In the genomic region with DNA sequence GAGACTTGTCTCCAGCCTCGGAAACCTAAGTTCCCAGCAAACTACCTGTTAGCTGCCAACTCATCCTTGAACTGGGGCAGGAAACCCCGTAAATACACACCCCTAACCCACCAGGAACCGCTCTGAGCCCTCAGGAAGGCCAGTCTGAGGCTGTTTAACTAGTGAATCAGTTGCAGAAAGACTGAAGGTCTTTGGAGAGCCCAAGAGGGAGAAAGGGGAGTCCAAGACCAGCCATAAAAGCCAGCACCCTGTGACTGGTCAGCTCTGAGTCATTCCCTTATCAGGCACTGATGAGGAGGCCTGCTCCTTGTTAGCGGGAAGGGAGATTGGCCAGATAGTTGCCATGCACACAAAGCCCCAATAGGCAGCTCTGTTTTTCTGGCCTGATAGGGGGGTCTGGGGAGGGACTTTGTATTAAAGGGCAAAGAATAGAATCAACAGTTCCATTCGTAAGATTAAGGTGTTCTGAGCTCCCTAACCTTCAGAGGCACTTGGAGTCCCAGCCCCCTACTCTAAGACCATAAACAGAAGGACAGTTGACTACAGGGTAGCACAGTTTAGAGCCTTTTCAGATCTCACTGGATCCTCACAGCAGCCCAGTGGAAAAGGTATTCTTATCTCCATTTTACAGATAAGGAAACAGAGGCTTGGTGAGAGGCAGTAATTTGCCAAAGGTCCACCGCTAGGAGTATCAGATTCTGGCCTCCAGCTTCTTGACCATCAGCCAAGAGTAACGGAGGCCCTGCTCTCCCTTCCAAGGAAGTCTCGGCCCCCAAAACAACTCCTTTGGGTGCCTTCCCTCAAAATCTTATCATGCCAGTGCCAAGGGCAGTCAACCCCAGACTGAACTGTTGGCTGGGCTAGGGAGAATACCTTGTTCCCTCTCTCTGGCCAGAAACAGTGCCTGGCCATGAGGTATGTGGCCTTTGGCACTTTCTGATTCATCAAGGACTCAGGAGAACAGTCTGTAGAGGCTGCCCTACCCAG, we compare ENCODE assay signal across 9 cellular contexts. TPM values are rescaled to one million over a fixed set of nuclear protein-coding genes. Genes with fewer than 3 reads are reported as not detected.
DNase-seq lines count a peak whose midpoint lies in the region; ATAC-seq and TF ChIP-seq lines count a peak whose summit lies in the region.
"Had no signal": no experiment of that assay in that cellular context is flagged by ENCODE, and none has a peak within 500 bp of the region (broad histone marks: within the 10 kb centered on the region; RNA-seq: fewer than 3 reads in every experiment).

No MANE protein-coding gene starts in this region.

- peak; percentile 97 for DNase-seq in ACHN
- peak in 71 of 76 experiments; percentile 11 to 93 (median 70) for DNase-seq in HUDEP-2 (lab: John Stamatoyannopoulos, UW; ENCODE audit: unreplicated experiment in 76 of 76)
- peak; percentile 62 for DNase-seq in MCF 10A (ENCODE audit: unreplicated experiment)
- peak; percentile 98 for DNase-seq in mesendoderm
- DNase-seq in putamen (ENCODE audit: low spot score) = no peak
- DNase-seq in retina = no peak
- DNase-seq in NCI-H2029 treated with DMSO at 0.1 percent for 48 hours (lab: John Stamatoyannopoulos, UW) = no peak

- H3K4me2 ChIP-seq in mesendoderm (ENCODE audit: low read length) = no peak overlapping the region

- POLR2A ChIA-PET in MCF 10A (lab: Yijun Ruan, JAX) = interaction anchor here (0.6 to 2.5 kb wide), 4 partner anchors 8 to 18 kb away, joined by 3 to 9 read pairs (median 6); partner anchors contain the start of gene KRT15

- H3K27me3 ChIP-seq in mesendoderm (ENCODE audit: insufficient read depth, low read length, poor library complexity) = no peaks in the 10 kb centered on the region

- WGBS in mesendoderm (ENCODE audit: extremely low coverage, insufficient coverage, low lambda C conversion rate) = no CpG with 5 or more reads among the region's 8 CpGs

- TF ChIP-seq CTCF in MCF 10A (IDR thresholded peaks at IDR 0.05; ENCODE audit: unreplicated experiment) = no peak

- H2BK120ac ChIP-seq in mesendoderm (ENCODE audit: low read depth, low read length) = no peak overlapping the region

- peak overlapping the region; percentile 77 for H3K27ac ChIP-seq in mesendoderm (ENCODE audit: low read depth, low read length)

- no peaks in the 10 kb centered on the region for H3K27me3 Mint-ChIP-seq in MCF 10A (ENCODE audit: insufficient read depth, unreplicated experiment)

- H3K36me3 Mint-ChIP-seq in MCF 10A (ENCODE audit: insufficient read depth, unreplicated experiment) = peaks cover 5% of the 10 kb centered on the region

- H3K9ac ChIP-seq in mesendoderm (ENCODE audit: low read length) = peak overlapping the region; percentile 38

- intact Hi-C loops in MCF 10A (cut with micrococcal nuclease) = no loop called here

- peaks cover 3% of the 10 kb centered on the region for H3K79me1 ChIP-seq in mesendoderm (ENCODE audit: low read length)

- H3K23ac ChIP-seq in mesendoderm (ENCODE audit: low read length) = peak overlapping the region; percentile 29

- peaks cover 26% of the 10 kb centered on the region for H3K4me1 Mint-ChIP-seq in MCF 10A (ENCODE audit: insufficient read depth, unreplicated experiment)

- H3K18ac ChIP-seq in mesendoderm (ENCODE audit: low read length) = peak overlapping the region; percentile 13

- no peak overlapping the region for H4K8ac ChIP-seq in mesendoderm (ENCODE audit: low read depth, low read length)

- H3K56ac ChIP-seq in mesendoderm (ENCODE audit: low read length) = peak overlapping the region; percentile 45

- CTCF ChIA-PET in MCF 10A (lab: Yijun Ruan, JAX) = interaction anchor here (0.6 to 0.8 kb wide), 2 partner anchors 15 to 118 kb away, joined by 3 to 4 read pairs; no protein-coding TSS in a partner anchor

- peaks cover 9% of the 10 kb centered on the region for H3K79me2 ChIP-seq in mesendoderm (ENCODE audit: control insufficient read depth, insufficient read depth, low read length)

- no peak overlapping the region for H2BK15ac ChIP-seq in mesendoderm (replicated peaks; ENCODE audit: low read depth)

- BruUV-seq in MCF 10A (replicated peaks; lab: Mats Ljungman, UMichigan) = no TSS peak

- H3K9me3 Mint-ChIP-seq in MCF 10A (ENCODE audit: unreplicated experiment) = no peaks in the 10 kb centered on the region
- H3K9me3 Mint-ChIP-seq: T-helper 1 cell treated with Interleukin-12 subunit alpha and Interleukin-12 subunit beta and Interleukin-4 antibody, amounts not matched to agents 30 μg/mL and 1 μg/mL, for 36 hours had no signal

- no peak overlapping the region for H3K27ac Mint-ChIP-seq in MCF 10A (ENCODE audit: low read depth, unreplicated experiment)
- H3K27ac Mint-ChIP-seq: T-helper 1 cell treated with Interleukin-12 subunit alpha and Interleukin-12 subunit beta and Interleukin-4 antibody, amounts not matched to agents 30 μg/mL and 1 μg/mL, for 36 hours had no signal

- no peak for ATAC-seq in activated CD4-positive, CD25-positive, alpha-beta regulatory T cell treated with anti-CD3 and anti-CD28 coated beads, Interleukin-2, amount 50 U/mL, for 24 hours

- in situ Hi-C loops in ACHN (cut with HindIII; ENCODE audit: low pct_ligation_motif_present, low pct_unique_long_range_greater_than_20kb, low sequenced_read_pairs) = no loop called here

- H3K36me3 ChIP-seq in mesendoderm (ENCODE audit: control insufficient read depth, insufficient read depth, low read length) = no peaks in the 10 kb centered on the region

- H3K4ac ChIP-seq in mesendoderm (ENCODE audit: low read depth, low read length) = peak overlapping the region; percentile 2

- H3K4me1 ChIP-seq in mesendoderm (ENCODE audit: control insufficient read depth, low read depth, low read length) = peaks cover 17% of the 10 kb centered on the region

- H3K4me3 ChIP-seq in mesendoderm (ENCODE audit: low read length) = no peak overlapping the region

- peak overlapping the region; percentile 82 for H2BK5ac ChIP-seq in mesendoderm (ENCODE audit: low read length)

- H3K4me3 Mint-ChIP-seq in MCF 10A (ENCODE audit: unreplicated experiment) = no peak overlapping the region
- H3K4me3 Mint-ChIP-seq: T-helper 1 cell treated with Interleukin-12 subunit alpha and Interleukin-12 subunit beta and Interleukin-4 antibody, amounts not matched to agents 30 μg/mL and 1 μg/mL, for 36 hours had no signal

- H2AK5ac ChIP-seq in mesendoderm (ENCODE audit: low read length) = peak overlapping the region; percentile 91

- no peak overlapping the region for H4K5ac ChIP-seq in mesendoderm (ENCODE audit: low read length)

RNA-seq across cellular contexts. Expression of gene KRT19, which starts 2.2 kb away (rescaled TPM):
- 0.68 TPM in 1 of 2 replicates, not detected in the other for total RNA-seq in MCF 10A (2022)
- 114 TPM for polyA plus RNA-seq in mesendoderm (2013, experiment 1 of 2)
- 115 TPM for polyA plus RNA-seq in mesendoderm (2013, experiment 2 of 2)

RNA-seq across cellular contexts. Expression of gene KRT15, which starts 11.7 kb away (rescaled TPM):
- 28.8 and 83.4 TPM in 2 replicates for total RNA-seq in MCF 10A (2022)
- polyA plus RNA-seq in mesendoderm (2013, experiment 1 of 2) = 0.15 TPM
- 0.21 TPM for polyA plus RNA-seq in mesendoderm (2013, experiment 2 of 2)

RNA-seq across cellular contexts. Expression of gene KRT13, which starts 24.9 kb away (rescaled TPM):
- not detected in 2 replicates for total RNA-seq in MCF 10A (2022)
- polyA plus RNA-seq in mesendoderm (2013, experiment 1 of 2) = not detected
- not detected for polyA plus RNA-seq in mesendoderm (2013, experiment 2 of 2)

RNA-seq across cellular contexts. Expression of gene KRT36, which starts 40.6 kb away (rescaled TPM):
- not detected in 2 replicates for total RNA-seq in MCF 10A (2022)
- polyA plus RNA-seq in mesendoderm (2013, experiment 1 of 2) = not detected
- not detected for polyA plus RNA-seq in mesendoderm (2013, experiment 2 of 2)

RNA-seq across cellular contexts. Expression of gene KRT9, which starts 41.5 kb away (rescaled TPM):
- total RNA-seq in MCF 10A (2022) = 0.21 and 0.27 TPM in 2 replicates
- polyA plus RNA-seq in mesendoderm (2013, experiment 1 of 2) = not detected
- 0.03 TPM for polyA plus RNA-seq in mesendoderm (2013, experiment 2 of 2)

Comparison
In these comparisons a context has a peak if more than half of its experiments do, and no peak if none do; other contexts are left out.
1. DNase-seq: peak in ACHN (single experiment), HUDEP-2 (71 of 76), MCF 10A (single experiment) and mesendoderm (single experiment); none in putamen (single experiment), retina (single experiment) and NCI-H2029 treated with DMSO at 0.1 percent for 48 hours (single experiment).